Comparison of ENCODE assay signal across 6 cellular contexts in genomic region chr20:30937790-30938189, GRCh38.
"Had no signal": no experiment of that assay in that cellular context is flagged by ENCODE, and none has a peak within 500 bp of the region (broad histone marks: within the 10 kb centered on the region; RNA-seq: fewer than 3 reads in every experiment).

No MANE protein-coding gene starts in this region.

- H3K4me2 ChIP-seq: KMS-11 had no signal

- H3K27ac ChIP-seq: HL-60, KMS-11 had no signal

- ATAC-seq: K562 had no signal

- DNase-seq: KBM-7, KG1 had no signal

- H3K9ac ChIP-seq: KMS-11 had no signal

- FAIRE-seq: HTR-8/SVneo, K562 had no signal

- H3K4me3 ChIP-seq: K562 had no signal
